1 cellular context compared by ENCODE assay signal in the genomic region with DNA sequence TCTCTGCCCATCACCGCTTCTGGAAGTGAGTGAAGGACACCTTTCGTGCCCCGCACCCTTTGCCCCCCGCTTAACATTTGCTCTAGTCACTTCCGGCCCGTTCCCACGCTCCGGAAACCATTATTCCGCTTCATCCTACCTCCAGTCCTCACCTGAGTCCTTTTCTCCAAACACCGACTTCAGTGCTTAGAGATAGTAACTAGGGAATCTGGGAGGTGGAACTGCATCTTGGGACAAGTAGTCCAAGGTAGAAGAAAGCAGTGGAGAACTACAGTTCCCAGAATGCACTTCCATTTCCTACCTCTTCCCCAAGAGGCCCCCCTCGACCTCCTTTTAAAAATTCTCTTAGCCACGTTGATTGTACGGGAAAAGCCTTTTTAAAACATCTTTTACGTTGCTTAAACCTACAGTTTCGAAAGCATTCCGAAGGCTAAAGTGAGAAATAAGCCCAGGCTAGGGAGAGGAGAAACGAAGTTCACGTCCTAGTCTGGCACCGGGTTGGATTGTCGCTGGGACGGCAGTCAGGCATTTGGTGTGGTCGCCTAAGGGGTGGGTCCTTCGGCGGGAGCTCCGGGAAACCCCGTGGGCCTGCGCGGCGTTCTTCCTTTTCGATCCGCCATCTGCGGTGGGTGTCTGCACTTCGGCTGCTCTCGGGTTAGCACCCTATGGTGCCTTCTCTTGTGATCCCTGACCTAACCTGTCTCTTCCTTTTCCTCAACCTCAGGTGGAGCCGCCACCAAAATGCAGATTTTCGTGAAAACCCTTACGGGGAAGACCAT.
TF ChIP-seq lines count a peak whose summit lies in the region.

A gene (minus strand): TSS at position 210 of the 779 bp plus-strand sequence. CDS start 9,882 bp downstream, outside the sequence.
A gene (plus strand): TSS at position 605 of the 779 bp plus-strand sequence. CDS start 137 bp downstream, at position 742.

TF ChIP-seq in GM12878, 131 proteins besides CTCF, POLR2A, EP300 and RAD21 (continued from another document and continues in another):
- TF ChIP-seq KLF5 (IDR thresholded peaks at IDR 0.05; ENCODE audit: partially characterized antibody) (no peak), SREBF1 (IDR thresholded peaks at IDR 0.05; ENCODE audit: low read length) (peak; percentile 61; the same call in 1 of the 2 replicates), FOXM1 (IDR thresholded peaks at IDR 0.05; ENCODE audit: low read depth, low read length) (peak; percentile 65), CEBPB (IDR thresholded peaks at IDR 0.05; ENCODE audit: borderline replicate concordance in 1 of 2, low read depth in 2 of 2, low read length in 2 of 2) (no peak), GABPA (IDR thresholded peaks at IDR 0.05; ENCODE audit: low read depth) (peak; percentile 59; the same call in 1 of the 2 replicates), ZBED1 (IDR thresholded peaks at IDR 0.05; ENCODE audit: borderline replicate concordance) (0 out of 2 replicates have a peak, but pooled peaks have one; percentile 57), BACH1 (IDR thresholded peaks at IDR 0.05; ENCODE audit: borderline replicate concordance) (0 out of 2 replicates have a peak, but pooled peaks have one; percentile 40), PAX8 (IDR thresholded peaks at IDR 0.05) (no peak), SMAD5 (IDR thresholded peaks at IDR 0.05; ENCODE audit: low read depth) (peak; percentile 87), IRF4 (IDR thresholded peaks at IDR 0.05; ENCODE audit: low read depth, low read length) (no peak), MYC (IDR thresholded peaks at IDR 0.05; ENCODE audit: insufficient read depth, insufficient read length, insufficient replicate concordance, low read length, severe bottlenecking) (peak; percentile 96), HCFC1 (IDR thresholded peaks at IDR 0.05; ENCODE audit: low read length) (peak; percentile 88), POLR2AphosphoS5 (IDR thresholded peaks at IDR 0.05; ENCODE audit: low read length) (peak; percentile 99), BRCA1 (IDR thresholded peaks at IDR 0.05; ENCODE audit: low read depth, low read length) (no peak), MEF2B (IDR thresholded peaks at IDR 0.05; ENCODE audit: partially characterized antibody, poor library complexity, severe bottlenecking) (peak; percentile 29), FOS (IDR thresholded peaks at IDR 0.05; ENCODE audit: borderline replicate concordance, extremely low read depth, insufficient read length) (no peak), BHLHE40 (IDR thresholded peaks at IDR 0.05; ENCODE audit: borderline replicate concordance in 1 of 2, low read depth in 2 of 2, low read length in 1 of 2) (no peak; a peak in 1 of 4 replicates), SREBF2 (IDR thresholded peaks at IDR 0.05; ENCODE audit: low read length) (0 out of 2 replicates have a peak, but pooled peaks have one; percentile 22), KAT2A (conservative IDR thresholded peaks at IDR 0.05; ENCODE audit: control insufficient read depth, low read depth, low read length) (no peak), BCL11A (IDR thresholded peaks at IDR 0.05; ENCODE audit: low read depth, low read length) (no peak), EZH2 (IDR thresholded peaks at IDR 0.05; ENCODE audit: borderline replicate concordance, control insufficient read depth, low read depth, low read length) (no peak), NBN (IDR thresholded peaks at IDR 0.05) (peak; percentile 82), WRNIP1 (IDR thresholded peaks at IDR 0.05; ENCODE audit: borderline replicate concordance, low read depth, low read length) (peak; percentile 21; the same call in 1 of the 2 replicates), RB1 (IDR thresholded peaks at IDR 0.05; ENCODE audit: borderline replicate concordance) (no peak), IKZF1 (conservative IDR thresholded peaks at IDR 0.05) (peak; percentile 94), LARP7 (IDR thresholded peaks at IDR 0.05) (peak; percentile 36; the same call in 1 of the 2 replicates), CREB1 (IDR thresholded peaks at IDR 0.05; ENCODE audit: low read depth) (peak; percentile 59; the same call in 1 of the 2 replicates), CHD4 (IDR thresholded peaks at IDR 0.05) (no peak), ZNF274 (IDR thresholded peaks at IDR 0.05; ENCODE audit: insufficient read depth, insufficient read length) (no peak), JUNB (IDR thresholded peaks at IDR 0.05) (no peak), SUPT20H (IDR thresholded peaks at IDR 0.05; ENCODE audit: borderline replicate concordance, control insufficient read depth, low read depth, low read length) (no peak), ZSCAN29 (IDR thresholded peaks at IDR 0.05) (no peak)
- TF ChIP-seq, protein P1, sequence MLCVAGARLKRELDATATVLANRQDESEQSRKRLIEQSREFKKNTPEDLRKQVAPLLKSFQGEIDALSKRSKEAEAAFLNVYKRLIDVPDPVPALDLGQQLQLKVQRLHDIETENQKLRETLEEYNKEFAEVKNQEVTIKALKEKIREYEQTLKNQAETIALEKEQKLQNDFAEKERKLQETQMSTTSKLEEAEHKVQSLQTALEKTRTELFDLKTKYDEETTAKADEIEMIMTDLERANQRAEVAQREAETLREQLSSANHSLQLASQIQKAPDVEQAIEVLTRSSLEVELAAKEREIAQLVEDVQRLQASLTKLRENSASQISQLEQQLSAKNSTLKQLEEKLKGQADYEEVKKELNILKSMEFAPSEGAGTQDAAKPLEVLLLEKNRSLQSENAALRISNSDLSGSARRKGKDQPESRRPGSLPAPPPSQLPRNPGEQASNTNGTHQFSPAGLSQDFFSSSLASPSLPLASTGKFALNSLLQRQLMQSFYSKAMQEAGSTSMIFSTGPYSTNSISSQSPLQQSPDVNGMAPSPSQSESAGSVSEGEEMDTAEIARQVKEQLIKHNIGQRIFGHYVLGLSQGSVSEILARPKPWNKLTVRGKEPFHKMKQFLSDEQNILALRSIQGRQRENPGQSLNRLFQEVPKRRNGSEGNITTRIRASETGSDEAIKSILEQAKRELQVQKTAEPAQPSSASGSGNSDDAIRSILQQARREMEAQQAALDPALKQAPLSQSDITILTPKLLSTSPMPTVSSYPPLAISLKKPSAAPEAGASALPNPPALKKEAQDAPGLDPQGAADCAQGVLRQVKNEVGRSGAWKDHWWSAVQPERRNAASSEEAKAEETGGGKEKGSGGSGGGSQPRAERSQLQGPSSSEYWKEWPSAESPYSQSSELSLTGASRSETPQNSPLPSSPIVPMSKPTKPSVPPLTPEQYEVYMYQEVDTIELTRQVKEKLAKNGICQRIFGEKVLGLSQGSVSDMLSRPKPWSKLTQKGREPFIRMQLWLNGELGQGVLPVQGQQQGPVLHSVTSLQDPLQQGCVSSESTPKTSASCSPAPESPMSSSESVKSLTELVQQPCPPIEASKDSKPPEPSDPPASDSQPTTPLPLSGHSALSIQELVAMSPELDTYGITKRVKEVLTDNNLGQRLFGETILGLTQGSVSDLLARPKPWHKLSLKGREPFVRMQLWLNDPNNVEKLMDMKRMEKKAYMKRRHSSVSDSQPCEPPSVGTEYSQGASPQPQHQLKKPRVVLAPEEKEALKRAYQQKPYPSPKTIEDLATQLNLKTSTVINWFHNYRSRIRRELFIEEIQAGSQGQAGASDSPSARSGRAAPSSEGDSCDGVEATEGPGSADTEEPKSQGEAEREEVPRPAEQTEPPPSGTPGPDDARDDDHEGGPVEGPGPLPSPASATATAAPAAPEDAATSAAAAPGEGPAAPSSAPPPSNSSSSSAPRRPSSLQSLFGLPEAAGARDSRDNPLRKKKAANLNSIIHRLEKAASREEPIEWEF (IDR thresholded peaks at IDR 0.05; ENCODE audit: insufficient replicate concordance, low read depth, low read length) = no peak
- TF ChIP-seq, protein P2, sequence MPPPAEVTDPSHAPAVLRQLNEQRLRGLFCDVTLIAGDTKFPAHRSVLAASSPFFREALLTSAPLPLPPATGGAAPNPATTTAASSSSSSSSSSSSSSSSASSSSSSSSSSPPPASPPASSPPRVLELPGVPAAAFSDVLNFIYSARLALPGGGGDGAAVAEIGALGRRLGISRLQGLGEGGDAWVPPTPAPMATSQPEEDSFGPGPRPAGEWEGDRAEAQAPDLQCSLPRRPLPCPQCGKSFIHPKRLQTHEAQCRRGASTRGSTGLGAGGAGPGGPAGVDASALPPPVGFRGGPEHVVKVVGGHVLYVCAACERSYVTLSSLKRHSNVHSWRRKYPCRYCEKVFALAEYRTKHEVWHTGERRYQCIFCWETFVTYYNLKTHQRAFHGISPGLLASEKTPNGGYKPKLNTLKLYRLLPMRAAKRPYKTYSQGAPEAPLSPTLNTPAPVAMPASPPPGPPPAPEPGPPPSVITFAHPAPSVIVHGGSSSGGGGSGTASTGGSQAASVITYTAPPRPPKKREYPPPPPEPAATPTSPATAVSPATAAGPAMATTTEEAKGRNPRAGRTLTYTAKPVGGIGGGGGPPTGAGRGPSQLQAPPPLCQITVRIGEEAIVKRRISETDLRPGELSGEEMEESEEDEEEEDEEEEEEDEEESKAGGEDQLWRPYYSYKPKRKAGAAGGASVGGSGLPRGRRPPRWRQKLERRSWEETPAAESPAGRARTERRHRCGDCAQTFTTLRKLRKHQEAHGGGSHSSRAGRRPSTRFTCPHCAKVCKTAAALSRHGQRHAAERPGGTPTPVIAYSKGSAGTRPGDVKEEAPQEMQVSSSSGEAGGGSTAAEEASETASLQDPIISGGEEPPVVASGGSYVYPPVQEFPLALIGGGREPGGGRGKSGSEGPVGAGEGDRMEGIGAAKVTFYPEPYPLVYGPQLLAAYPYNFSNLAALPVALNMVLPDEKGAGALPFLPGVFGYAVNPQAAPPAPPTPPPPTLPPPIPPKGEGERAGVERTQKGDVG (CRISPR knock-in tag; IDR thresholded peaks at IDR 0.05) = no peak
- TF ChIP-seq, protein P3, sequence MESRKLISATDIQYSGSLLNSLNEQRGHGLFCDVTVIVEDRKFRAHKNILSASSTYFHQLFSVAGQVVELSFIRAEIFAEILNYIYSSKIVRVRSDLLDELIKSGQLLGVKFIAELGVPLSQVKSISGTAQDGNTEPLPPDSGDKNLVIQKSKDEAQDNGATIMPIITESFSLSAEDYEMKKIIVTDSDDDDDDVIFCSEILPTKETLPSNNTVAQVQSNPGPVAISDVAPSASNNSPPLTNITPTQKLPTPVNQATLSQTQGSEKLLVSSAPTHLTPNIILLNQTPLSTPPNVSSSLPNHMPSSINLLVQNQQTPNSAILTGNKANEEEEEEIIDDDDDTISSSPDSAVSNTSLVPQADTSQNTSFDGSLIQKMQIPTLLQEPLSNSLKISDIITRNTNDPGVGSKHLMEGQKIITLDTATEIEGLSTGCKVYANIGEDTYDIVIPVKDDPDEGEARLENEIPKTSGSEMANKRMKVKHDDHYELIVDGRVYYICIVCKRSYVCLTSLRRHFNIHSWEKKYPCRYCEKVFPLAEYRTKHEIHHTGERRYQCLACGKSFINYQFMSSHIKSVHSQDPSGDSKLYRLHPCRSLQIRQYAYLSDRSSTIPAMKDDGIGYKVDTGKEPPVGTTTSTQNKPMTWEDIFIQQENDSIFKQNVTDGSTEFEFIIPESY (IDR thresholded peaks at IDR 0.05) = peak; percentile 6; the same call in 1 of the 2 replicates
- TF ChIP-seq, protein P4, sequence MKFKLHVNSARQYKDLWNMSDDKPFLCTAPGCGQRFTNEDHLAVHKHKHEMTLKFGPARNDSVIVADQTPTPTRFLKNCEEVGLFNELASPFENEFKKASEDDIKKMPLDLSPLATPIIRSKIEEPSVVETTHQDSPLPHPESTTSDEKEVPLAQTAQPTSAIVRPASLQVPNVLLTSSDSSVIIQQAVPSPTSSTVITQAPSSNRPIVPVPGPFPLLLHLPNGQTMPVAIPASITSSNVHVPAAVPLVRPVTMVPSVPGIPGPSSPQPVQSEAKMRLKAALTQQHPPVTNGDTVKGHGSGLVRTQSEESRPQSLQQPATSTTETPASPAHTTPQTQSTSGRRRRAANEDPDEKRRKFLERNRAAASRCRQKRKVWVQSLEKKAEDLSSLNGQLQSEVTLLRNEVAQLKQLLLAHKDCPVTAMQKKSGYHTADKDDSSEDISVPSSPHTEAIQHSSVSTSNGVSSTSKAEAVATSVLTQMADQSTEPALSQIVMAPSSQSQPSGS (IDR thresholded peaks at IDR 0.05; ENCODE audit: low read length) = no peak
- TF ChIP-seq, protein P5, sequence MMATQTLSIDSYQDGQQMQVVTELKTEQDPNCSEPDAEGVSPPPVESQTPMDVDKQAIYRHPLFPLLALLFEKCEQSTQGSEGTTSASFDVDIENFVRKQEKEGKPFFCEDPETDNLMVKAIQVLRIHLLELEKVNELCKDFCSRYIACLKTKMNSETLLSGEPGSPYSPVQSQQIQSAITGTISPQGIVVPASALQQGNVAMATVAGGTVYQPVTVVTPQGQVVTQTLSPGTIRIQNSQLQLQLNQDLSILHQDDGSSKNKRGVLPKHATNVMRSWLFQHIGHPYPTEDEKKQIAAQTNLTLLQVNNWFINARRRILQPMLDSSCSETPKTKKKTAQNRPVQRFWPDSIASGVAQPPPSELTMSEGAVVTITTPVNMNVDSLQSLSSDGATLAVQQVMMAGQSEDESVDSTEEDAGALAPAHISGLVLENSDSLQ (IDR thresholded peaks at IDR 0.05) = peak; percentile 44; the same call in 1 of the 2 replicates
- TF ChIP-seq, protein P6, sequence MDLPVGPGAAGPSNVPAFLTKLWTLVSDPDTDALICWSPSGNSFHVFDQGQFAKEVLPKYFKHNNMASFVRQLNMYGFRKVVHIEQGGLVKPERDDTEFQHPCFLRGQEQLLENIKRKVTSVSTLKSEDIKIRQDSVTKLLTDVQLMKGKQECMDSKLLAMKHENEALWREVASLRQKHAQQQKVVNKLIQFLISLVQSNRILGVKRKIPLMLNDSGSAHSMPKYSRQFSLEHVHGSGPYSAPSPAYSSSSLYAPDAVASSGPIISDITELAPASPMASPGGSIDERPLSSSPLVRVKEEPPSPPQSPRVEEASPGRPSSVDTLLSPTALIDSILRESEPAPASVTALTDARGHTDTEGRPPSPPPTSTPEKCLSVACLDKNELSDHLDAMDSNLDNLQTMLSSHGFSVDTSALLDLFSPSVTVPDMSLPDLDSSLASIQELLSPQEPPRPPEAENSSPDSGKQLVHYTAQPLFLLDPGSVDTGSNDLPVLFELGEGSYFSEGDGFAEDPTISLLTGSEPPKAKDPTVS (IDR thresholded peaks at IDR 0.05; ENCODE audit: low read depth, low read length) = no peak
- TF ChIP-seq, protein P7, sequence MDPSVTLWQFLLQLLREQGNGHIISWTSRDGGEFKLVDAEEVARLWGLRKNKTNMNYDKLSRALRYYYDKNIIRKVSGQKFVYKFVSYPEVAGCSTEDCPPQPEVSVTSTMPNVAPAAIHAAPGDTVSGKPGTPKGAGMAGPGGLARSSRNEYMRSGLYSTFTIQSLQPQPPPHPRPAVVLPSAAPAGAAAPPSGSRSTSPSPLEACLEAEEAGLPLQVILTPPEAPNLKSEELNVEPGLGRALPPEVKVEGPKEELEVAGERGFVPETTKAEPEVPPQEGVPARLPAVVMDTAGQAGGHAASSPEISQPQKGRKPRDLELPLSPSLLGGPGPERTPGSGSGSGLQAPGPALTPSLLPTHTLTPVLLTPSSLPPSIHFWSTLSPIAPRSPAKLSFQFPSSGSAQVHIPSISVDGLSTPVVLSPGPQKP (IDR thresholded peaks at IDR 0.05; ENCODE audit: low read depth, low read length) = 0 out of 2 replicates have a peak, but pooled peaks have one; percentile 48
- TF ChIP-seq, protein P8, sequence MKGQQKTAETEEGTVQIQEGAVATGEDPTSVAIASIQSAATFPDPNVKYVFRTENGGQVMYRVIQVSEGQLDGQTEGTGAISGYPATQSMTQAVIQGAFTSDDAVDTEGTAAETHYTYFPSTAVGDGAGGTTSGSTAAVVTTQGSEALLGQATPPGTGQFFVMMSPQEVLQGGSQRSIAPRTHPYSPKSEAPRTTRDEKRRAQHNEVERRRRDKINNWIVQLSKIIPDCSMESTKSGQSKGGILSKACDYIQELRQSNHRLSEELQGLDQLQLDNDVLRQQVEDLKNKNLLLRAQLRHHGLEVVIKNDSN (IDR thresholded peaks at IDR 0.05; ENCODE audit: borderline replicate concordance, extremely low read length, insufficient read depth, low read depth, low read length) = no peak
